19 cellular contexts compared by ENCODE assay signal in genomic region chr3:30662836-30663235, GRCh38. TPM values are rescaled to one million over a fixed set of nuclear protein-coding genes. Genes with fewer than 3 reads are reported as not detected.
DNase-seq lines count a peak whose midpoint lies in the region; ATAC-seq and TF ChIP-seq lines count a peak whose summit lies in the region.
"Had no signal": no experiment of that assay in that cellular context is flagged by ENCODE, and none has a peak within 500 bp of the region (broad histone marks: within the 10 kb centered on the region; RNA-seq: fewer than 3 reads in every experiment).

No MANE protein-coding gene starts in this region.

- H3K9me3 Mint-ChIP-seq in activated T-cell treated with anti-CD3 and anti-CD28 coated beads, Interleukin-2, amount 50 U/mL, for 24 hours, result no peaks in the 10 kb centered on the region
- H3K9me3 Mint-ChIP-seq in CD8-positive, alpha-beta memory T cell, result no peaks in the 10 kb centered on the region
- H3K9me3 Mint-ChIP-seq in activated T-helper 17 cell treated with anti-CD3 and anti-CD28 coated beads, Interleukin-2, amount 50 U/mL, for 72 hours, result no peaks in the 10 kb centered on the region
- H3K9me3 Mint-ChIP-seq in natural killer cell, result no peaks in the 10 kb centered on the region

- H3K4me3 ChIP-seq in CD8-positive, alpha-beta memory T cell (ENCODE audit: low read length), result no peak overlapping the region
- H3K4me3 ChIP-seq in gastrocnemius medialis, result no peak overlapping the region
- H3K4me3 ChIP-seq: SK-N-MC, skin epidermis, testis had no signal

- CTCF ChIA-PET in CD8-positive, alpha-beta memory T cell (lab: Charles Lee), result interaction anchor here (0.6 to 1.4 kb wide), 3 partner anchors 16 to 34 kb away, joined by 3 to 4 read pairs (median 3); no protein-coding TSS in a partner anchor

- peak overlapping the region; percentile 41 for H3K4me3 Mint-ChIP-seq in activated T-cell treated with anti-CD3 and anti-CD28 coated beads, Interleukin-2, amount 50 U/mL, for 24 hours
- H3K4me3 Mint-ChIP-seq in CD8-positive, alpha-beta memory T cell, result no peak overlapping the region
- peak overlapping the region; percentile 59 for H3K4me3 Mint-ChIP-seq in activated T-helper 17 cell treated with anti-CD3 and anti-CD28 coated beads, Interleukin-2, amount 50 U/mL, for 72 hours
- no peak overlapping the region for H3K4me3 Mint-ChIP-seq in natural killer cell

- no peak overlapping the region for H3K27ac ChIP-seq in CD8-positive, alpha-beta memory T cell (ENCODE audit: low read depth, low read length)
- peak overlapping the region in 1 of 4 donors; percentile 12 for H3K27ac ChIP-seq in gastrocnemius medialis
- H3K27ac ChIP-seq: epithelial cell of prostate, foreskin keratinocyte, SK-N-MC, testis had no signal

- no peak for TF ChIP-seq POLR2A in gastrocnemius medialis (IDR thresholded peaks at IDR 0.05)

- peaks cover 12% of the 10 kb centered on the region for H3K36me3 ChIP-seq in CD8-positive, alpha-beta memory T cell (ENCODE audit: insufficient read depth, low read length)
- peaks cover 0 to 5% of the 10 kb centered on the region in 2 donors for H3K36me3 ChIP-seq in gastrocnemius medialis

- ATAC-seq in activated T-helper 17 cell treated with anti-CD3 and anti-CD28 coated beads, Interleukin-2, amount 50 U/mL, for 72 hours (replicated peaks), result no peak
- no peak for ATAC-seq in natural killer cell
- no peak for ATAC-seq in HG03159 (IDR thresholded peaks at IDR 0.05; ENCODE audit: unreplicated experiment)
- ATAC-seq in gastrocnemius medialis, result no peak
- no peak for ATAC-seq in HG03457 (IDR thresholded peaks at IDR 0.05; ENCODE audit: unreplicated experiment)
- ATAC-seq: foreskin keratinocyte had no signal

- TF ChIP-seq CTCF in natural killer cell (IDR thresholded peaks at IDR 0.05) (no peak), gastrocnemius medialis (IDR thresholded peaks at IDR 0.05 in 4 of 5, conservative IDR thresholded peaks at IDR 0.05 in 1 of 5) (no peak)

- peaks cover 95% of the 10 kb centered on the region for H3K4me1 Mint-ChIP-seq in activated T-cell treated with anti-CD3 and anti-CD28 coated beads, Interleukin-2, amount 50 U/mL, for 24 hours (ENCODE audit: low read depth)
- H3K4me1 Mint-ChIP-seq in CD8-positive, alpha-beta memory T cell, result peaks cover 88 to 98% (median 97%) of the 10 kb centered on the region in 3 donors
- H3K4me1 Mint-ChIP-seq in activated T-helper 17 cell treated with anti-CD3 and anti-CD28 coated beads, Interleukin-2, amount 50 U/mL, for 72 hours, result peaks cover 61% of the 10 kb centered on the region
- peaks cover 71 to 89% of the 10 kb centered on the region in 2 donors for H3K4me1 Mint-ChIP-seq in natural killer cell

- no peaks in the 10 kb centered on the region for H3K9me3 ChIP-seq in CD8-positive, alpha-beta memory T cell (ENCODE audit: low read length)
- H3K9me3 ChIP-seq in gastrocnemius medialis, result no peaks in the 10 kb centered on the region
- H3K9me3 ChIP-seq: testis had no signal

- peak overlapping the region; percentile 91 for H3K27ac Mint-ChIP-seq in activated T-cell treated with anti-CD3 and anti-CD28 coated beads, Interleukin-2, amount 50 U/mL, for 24 hours
- H3K27ac Mint-ChIP-seq in CD8-positive, alpha-beta memory T cell, result peak overlapping the region; percentile 55 to 96 (median 90)
- H3K27ac Mint-ChIP-seq in activated T-helper 17 cell treated with anti-CD3 and anti-CD28 coated beads, Interleukin-2, amount 50 U/mL, for 72 hours, result peak overlapping the region; percentile 73
- peak overlapping the region; percentile 78 to 84 for H3K27ac Mint-ChIP-seq in natural killer cell

- DNase-seq in activated T-cell treated with anti-CD3 and anti-CD28 coated beads, Interleukin-2, amount 50 U/mL, for 24 hours, result no peak
- DNase-seq in activated T-cell treated with anti-CD3 and anti-CD28 coated beads for 4 hours (no peak), natural killer cell (no peak), gastrocnemius medialis (no peak)
- no peak for DNase-seq in CD8-positive, alpha-beta memory T cell
- DNase-seq: activated CD8-positive, alpha-beta memory T cell treated with anti-CD3 and anti-CD28 coated beads, Interleukin-2, amount 50 U/mL, for 48 hours; foreskin keratinocyte; hypothalamus; MV-4-11; NCI-H187 treated with DMSO at 0.1 percent for 48 hours; stimulated activated CD4-positive, alpha-beta T cell treated with anti-CD3 and anti-CD28 coated beads, Interleukin-4, amount 100 ng/mL, for 4 hours; T-helper 9 cell; testis had no signal

- H3K27me3 Mint-ChIP-seq in activated T-cell treated with anti-CD3 and anti-CD28 coated beads, Interleukin-2, amount 50 U/mL, for 24 hours, result no peaks in the 10 kb centered on the region
- H3K27me3 Mint-ChIP-seq in CD8-positive, alpha-beta memory T cell, result no peaks in the 10 kb centered on the region
- H3K27me3 Mint-ChIP-seq in activated T-helper 17 cell treated with anti-CD3 and anti-CD28 coated beads, Interleukin-2, amount 50 U/mL, for 72 hours, result no peaks in the 10 kb centered on the region
- no peaks in the 10 kb centered on the region for H3K27me3 Mint-ChIP-seq in natural killer cell (ENCODE audit: low read depth in 2 of 2)

- no peaks in the 10 kb centered on the region for H3K27me3 ChIP-seq in CD8-positive, alpha-beta memory T cell (ENCODE audit: insufficient read depth, low read length, poor library complexity, severe bottlenecking)
- no peaks in the 10 kb centered on the region for H3K27me3 ChIP-seq in gastrocnemius medialis
- H3K27me3 ChIP-seq: foreskin keratinocyte, testis had no signal

- intact Hi-C loops in natural killer cell (cut with micrococcal nuclease) (no loop called here), gastrocnemius medialis (cut with DNase I; ENCODE audit: low total_unique reads) (no loop called here)

- POLR2A ChIA-PET in CD8-positive, alpha-beta memory T cell (lab: Charles Lee), result interaction anchor here (0.5 kb wide), 1 partner anchor 18 kb away, joined by 4 read pairs; no protein-coding TSS in a partner anchor

- in situ Hi-C loops in gastrocnemius medialis (cut with MboI; ENCODE audit: low sequenced_read_pairs in 4 of 4), result no loop called here

- peaks cover 87% of the 10 kb centered on the region for H3K36me3 Mint-ChIP-seq in activated T-cell treated with anti-CD3 and anti-CD28 coated beads, Interleukin-2, amount 50 U/mL, for 24 hours (ENCODE audit: low read depth)
- H3K36me3 Mint-ChIP-seq in CD8-positive, alpha-beta memory T cell, result peaks cover 9 to 47% (median 16%) of the 10 kb centered on the region in 3 donors
- peaks cover 94% of the 10 kb centered on the region for H3K36me3 Mint-ChIP-seq in activated T-helper 17 cell treated with anti-CD3 and anti-CD28 coated beads, Interleukin-2, amount 50 U/mL, for 72 hours (ENCODE audit: low read depth)
- H3K36me3 Mint-ChIP-seq in natural killer cell, result peaks cover 17% of the 10 kb centered on the region

- H3K4me1 ChIP-seq in CD8-positive, alpha-beta memory T cell (ENCODE audit: insufficient read depth, low read length), result peaks cover 99% of the 10 kb centered on the region
- H3K4me1 ChIP-seq in gastrocnemius medialis, result peaks cover 25 to 53% of the 10 kb centered on the region in 2 donors

RNA-seq across cellular contexts. Expression of gene TGFBR2, which starts 56.4 kb away (rescaled TPM):
- 10 to 100 TPM; 55.3 to 56.3 TPM for total RNA-seq in CD8-positive, alpha-beta memory T cell
- polyA plus RNA-seq in CD8-positive, alpha-beta memory T cell, result 108 TPM
- total RNA-seq in activated T-helper 17 cell treated with anti-CD3 and anti-CD28 coated beads, Interleukin-2, amount 50 U/mL, for 72 hours, result 10 to 100 TPM; 51.2 to 63.2 TPM
- total RNA-seq in natural killer cell (100 to 1,000 TPM in 1 of 3 donors, 10 to 100 TPM in 2; 70.4 to 113 (median 99.3) TPM), gastrocnemius medialis (10 to 100 TPM; 38.3 to 53.8 (median 47.2) TPM)

Comparison
In these comparisons a context has a peak if more than half of its experiments do, and no peak if none do; other contexts are left out.
1. H3K4me3 Mint-ChIP-seq: peak in activated T-cell treated with anti-CD3 and anti-CD28 coated beads, Interleukin-2, amount 50 U/mL, for 24 hours (single experiment) and activated T-helper 17 cell treated with anti-CD3 and anti-CD28 coated beads, Interleukin-2, amount 50 U/mL, for 72 hours (single experiment); none in CD8-positive, alpha-beta memory T cell (0 of 7) and natural killer cell (single experiment).
2. Peak in every context shown above with its lines, with median percentiles within 50 percentile points of each other: H3K27ac Mint-ChIP-seq.